Comparison of ENCODE assay signal across 1 cellular context in the genomic region with DNA sequence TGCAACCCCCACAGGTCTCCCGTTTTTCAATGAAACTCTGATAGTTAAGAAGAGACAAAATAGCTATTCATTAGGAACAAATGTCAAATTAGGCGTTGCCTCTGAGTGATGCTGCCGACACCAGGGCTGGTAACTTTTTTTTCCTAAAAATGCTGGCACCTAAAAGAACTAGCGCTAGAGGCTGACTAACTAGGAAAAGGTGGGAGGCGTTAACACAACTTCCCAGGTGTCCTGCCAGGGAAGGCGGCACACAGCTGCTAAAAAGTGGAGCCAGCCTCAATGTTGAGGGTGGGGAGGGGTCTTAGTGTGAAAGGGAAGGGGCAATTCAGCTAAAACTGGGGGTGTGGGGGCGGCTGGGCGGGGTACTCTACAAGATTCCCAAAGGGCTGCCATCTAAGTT.
TF ChIP-seq lines count a peak whose summit lies in the region.

No MANE protein-coding gene starts in this region.

TF ChIP-seq in H1, 55 proteins besides CTCF, POLR2A, EP300 and RAD21:
- no peak for TF ChIP-seq TAF7 (optimal IDR thresholded peaks at IDR 0.05; ENCODE audit: borderline replicate concordance, low read depth, low read length)
- no peak for TF ChIP-seq RBBP5 (IDR thresholded peaks at IDR 0.05; ENCODE audit: borderline replicate concordance, low read depth, low read length)
- no peak for TF ChIP-seq KDM1A (IDR thresholded peaks at IDR 0.05; ENCODE audit: borderline replicate concordance, low read length)
- TF ChIP-seq RNF2 (IDR thresholded peaks at IDR 0.05; ENCODE audit: borderline replicate concordance, low read depth, low read length, missing control alignments, poor library complexity, severe bottlenecking) = peak; percentile 3
TF ChIP-seq in H1: peak in this region for 1.
